Comparison of ENCODE assay signal across 9 cellular contexts in genomic region chr14:53458368-53458814, GRCh38.
DNase-seq lines count a peak whose midpoint lies in the region; ATAC-seq and TF ChIP-seq lines count a peak whose summit lies in the region.
"Had no signal": no experiment of that assay in that cellular context is flagged by ENCODE, and none has a peak within 500 bp of the region (broad histone marks: within the 10 kb centered on the region; RNA-seq: fewer than 3 reads in every experiment).

No MANE protein-coding gene starts in this region.

- DNase-seq in HFF-Myc (ENCODE audit: extremely low read depth, low read depth) (peak; percentile 47), WTC11 (ENCODE audit: low spot score) (no peak), glomerular visceral epithelial cell (ENCODE audit: extremely low spot score) (peak; percentile 48), occipital lobe (lab: John Stamatoyannopoulos, UW) (no peak), globus pallidus (ENCODE audit: low spot score) (no peak), NCI-H1694 treated with DMSO at 0.1 percent for 48 hours (lab: John Stamatoyannopoulos, UW) (no peak)
- DNase-seq in activated naive CD8-positive, alpha-beta T cell treated with anti-CD3 and anti-CD28 coated beads, Interleukin-2, amount 50 U/mL, for 24 hours: no peak
- DNase-seq: KBM-7, T-helper 9 cell had no signal

- H3K27ac Mint-ChIP-seq in WTC11: no peak overlapping the region
- no peak overlapping the region for H3K27ac Mint-ChIP-seq in activated naive CD8-positive, alpha-beta T cell treated with anti-CD3 and anti-CD28 coated beads, Interleukin-2, amount 50 U/mL, for 24 hours

- H3K4me3 ChIP-seq in HFF-Myc (replicated peaks; ENCODE audit: low read depth, low read length): no peak overlapping the region

- POLR2A ChIA-PET in WTC11 (lab: Charles Lee): interaction anchor here (0.6 kb wide), 1 partner anchor 1226 kb away, joined by 3 read pairs; no protein-coding TSS in a partner anchor

- no peaks in the 10 kb centered on the region for H3K9me3 Mint-ChIP-seq in WTC11
- no peaks in the 10 kb centered on the region for H3K9me3 Mint-ChIP-seq in activated naive CD8-positive, alpha-beta T cell treated with anti-CD3 and anti-CD28 coated beads, Interleukin-2, amount 50 U/mL, for 24 hours

- no peaks in the 10 kb centered on the region; the same call in 1 of the 2 replicates for H3K27me3 Mint-ChIP-seq in WTC11 (ENCODE audit: low read depth)
- no peaks in the 10 kb centered on the region for H3K27me3 Mint-ChIP-seq in activated naive CD8-positive, alpha-beta T cell treated with anti-CD3 and anti-CD28 coated beads, Interleukin-2, amount 50 U/mL, for 24 hours

- no peak for ATAC-seq in WTC11
- ATAC-seq in activated naive CD8-positive, alpha-beta T cell treated with anti-CD3 and anti-CD28 coated beads, Interleukin-2, amount 50 U/mL, for 24 hours: no peak

- CTCF ChIA-PET in WTC11 (lab: Charles Lee): no interaction called here

- H3K4me3 Mint-ChIP-seq in WTC11: no peak overlapping the region
- H3K4me3 Mint-ChIP-seq in activated naive CD8-positive, alpha-beta T cell treated with anti-CD3 and anti-CD28 coated beads, Interleukin-2, amount 50 U/mL, for 24 hours: no peak overlapping the region

- H3K36me3 Mint-ChIP-seq in WTC11: no peaks in the 10 kb centered on the region
- no peaks in the 10 kb centered on the region for H3K36me3 Mint-ChIP-seq in activated naive CD8-positive, alpha-beta T cell treated with anti-CD3 and anti-CD28 coated beads, Interleukin-2, amount 50 U/mL, for 24 hours (ENCODE audit: low read depth)

- TF ChIP-seq CTCF in HFF-Myc (IDR thresholded peaks at IDR 0.05; ENCODE audit: low read depth, low read length, missing control alignments) (no peak), WTC11 (IDR thresholded peaks at IDR 0.05) (no peak)

- peaks cover 11% of the 10 kb centered on the region for H3K4me1 Mint-ChIP-seq in WTC11
- H3K4me1 Mint-ChIP-seq in activated naive CD8-positive, alpha-beta T cell treated with anti-CD3 and anti-CD28 coated beads, Interleukin-2, amount 50 U/mL, for 24 hours: no peaks in the 10 kb centered on the region

TF ChIP-seq in WTC11, 78 proteins besides CTCF, POLR2A, EP300 and RAD21:
- TF ChIP-seq PRRX2 (CRISPR knock-in tag; IDR thresholded peaks at IDR 0.05) (no peak), GABPB1 (CRISPR knock-in tag; IDR thresholded peaks at IDR 0.05) (peak; percentile 17; the same call in 1 of the 2 replicates)

Comparison
In these comparisons a context has a peak if more than half of its experiments do, and no peak if none do; other contexts are left out.
1. DNase-seq: peak in HFF-Myc (single experiment) and glomerular visceral epithelial cell (single experiment); none in WTC11 (single experiment), occipital lobe (single experiment), activated naive CD8-positive, alpha-beta T cell treated with anti-CD3 and anti-CD28 coated beads, Interleukin-2, amount 50 U/mL, for 24 hours (single experiment), globus pallidus (single experiment) and NCI-H1694 treated with DMSO at 0.1 percent for 48 hours (single experiment).